Comparison of ENCODE assay signal across 13 cellular contexts in the genomic region with DNA sequence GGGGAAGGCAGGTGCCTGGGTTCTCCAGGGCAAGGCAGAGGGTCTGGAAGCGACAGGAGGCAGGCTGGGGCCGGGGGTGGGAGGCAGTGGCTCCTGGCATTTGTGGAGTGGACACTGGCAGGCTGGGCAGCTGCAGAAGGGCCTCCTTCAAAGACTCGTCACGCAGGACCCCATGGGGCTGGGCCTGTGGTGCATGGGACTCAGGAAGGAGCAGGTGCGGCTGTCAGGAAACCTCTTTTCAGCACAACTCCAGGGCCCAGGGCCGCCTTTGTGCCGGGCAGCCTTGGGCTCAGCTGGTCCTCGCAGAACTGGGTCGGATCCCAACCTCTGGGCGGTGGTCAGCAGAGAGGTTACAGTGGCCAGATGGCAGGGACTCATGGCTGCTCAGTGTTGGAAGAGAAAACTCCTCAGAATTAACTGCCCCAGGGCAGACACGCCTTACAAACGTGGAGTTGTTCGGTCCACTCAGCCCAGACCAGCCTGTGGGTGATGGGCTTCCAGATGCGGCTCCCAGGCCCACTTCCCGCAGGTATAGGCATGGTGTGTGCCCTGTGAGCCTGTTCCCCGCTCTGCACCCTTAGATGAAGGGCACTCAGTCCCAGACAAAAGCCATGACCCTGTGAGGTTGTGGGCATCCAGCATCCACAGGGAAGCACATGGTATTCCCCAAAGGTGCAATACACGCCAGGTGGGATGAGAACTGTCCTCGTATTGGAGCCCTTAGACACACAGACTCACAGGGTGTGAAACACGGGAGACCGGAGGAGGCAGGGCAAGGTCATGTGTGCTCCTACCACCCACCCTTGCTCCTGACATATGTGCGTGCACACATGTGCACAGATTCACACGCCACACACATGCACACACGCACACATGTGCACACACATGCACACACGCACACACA.
"Had no signal": no experiment of that assay in that cellular context is flagged by ENCODE, and none has a peak within 500 bp of the region (broad histone marks: within the 10 kb centered on the region; RNA-seq: fewer than 3 reads in every experiment).

No MANE protein-coding gene starts in this region.

- H3K36me3 ChIP-seq: ascending aorta, cardiac muscle cell, neural progenitor cell, thyroid gland had no signal

- H3K27me3 ChIP-seq: ascending aorta, cardiac muscle cell, neural progenitor cell, thyroid gland had no signal

- H3K4me3 ChIP-seq: ascending aorta, cardiac muscle cell, neural progenitor cell, smooth muscle cell, thyroid gland had no signal

- H2AFZ ChIP-seq: neural progenitor cell had no signal

- H3K27ac ChIP-seq: ascending aorta, cardiac muscle cell, neural progenitor cell, thyroid gland had no signal

- H3K4me1 ChIP-seq: ascending aorta, thyroid gland had no signal

- ATAC-seq: activated CD8-positive, alpha-beta memory T cell treated with anti-CD3 and anti-CD28 coated beads, Interleukin-2, amount 10 ng/mL, durations not matched to agents 7 days and 5 days; stimulated activated effector memory CD8-positive, alpha-beta T cell treated with anti-CD3 and anti-CD28 coated beads, Interleukin-12 subunit alpha, Interleukin-12 subunit beta, amount 100 ng/mL, for 72 hours had no signal

- H3K9me3 ChIP-seq: ascending aorta, thyroid gland had no signal

- H3K9ac ChIP-seq: neural progenitor cell had no signal

- DNase-seq: activated B cell treated with CpG ODN at 0.5 μM for 24 hours; activated CD4-positive, alpha-beta T cell treated with anti-CD3 and anti-CD28 coated beads, Interleukin-2, amount 10 ng/mL, durations not matched to agents 24 days and 14 days; activated naive CD8-positive, alpha-beta T cell treated with anti-CD3 and anti-CD28 coated beads, Interleukin-2, amount 10 ng/mL, durations not matched to agents 7 days and 5 days; activated T-cell treated with anti-CD3 and anti-CD28 coated beads, Interleukin-2, amount 50 U/mL, for 48 hours; kidney; T-helper 2 cell; thyroid gland had no signal

- H3K4me2 ChIP-seq: neural progenitor cell, smooth muscle cell had no signal
